Comparison of ENCODE assay signal across 11 cellular contexts in genomic region chr18:13641551-13642439, GRCh38.
DNase-seq lines count a peak whose midpoint lies in the region; TF ChIP-seq lines count a peak whose summit lies in the region.
"Had no signal": no experiment of that assay in that cellular context is flagged by ENCODE, and none has a peak within 500 bp of the region (broad histone marks: within the 10 kb centered on the region; RNA-seq: fewer than 3 reads in every experiment).

No MANE protein-coding gene starts in this region.

- intact Hi-C loops in CD4-positive, alpha-beta memory T cell (cut with micrococcal nuclease) = no loop called here

- TF ChIP-seq CTCF in H9 (conservative IDR thresholded peaks at IDR 0.05) = no peak
- no peak for TF ChIP-seq CTCF in epithelial cell of esophagus (IDR thresholded peaks at IDR 0.05; ENCODE audit: insufficient read depth, low read depth, low read length, missing control alignments)
- TF ChIP-seq CTCF in foreskin fibroblast (IDR thresholded peaks at IDR 0.05; ENCODE audit: low read depth, low read length) = no peak

- no peak overlapping the region for H3K14ac ChIP-seq in H9 (ENCODE audit: insufficient read depth, low read length)

- no peak overlapping the region for H4K8ac ChIP-seq in H9 (replicated peaks; ENCODE audit: insufficient read length, low read depth, low read length)

- POLR2A ChIA-PET in CD4-positive, alpha-beta memory T cell (lab: Charles Lee; ENCODE audit: partially characterized antibody) = no interaction called here

- no peaks in the 10 kb centered on the region for H3K4me1 ChIP-seq in H9 (ENCODE audit: insufficient read depth, low read length)
- no peaks in the 10 kb centered on the region for H3K4me1 ChIP-seq in CD4-positive, alpha-beta memory T cell (ENCODE audit: insufficient read depth, low read length)

- H2BK20ac ChIP-seq in H9 (ENCODE audit: low read depth, low read length, poor library complexity, severe bottlenecking) = no peak overlapping the region

- no peaks in the 10 kb centered on the region for H3K9me3 ChIP-seq in H9 (ENCODE audit: control insufficient read depth, low read depth, low read length)
- no peaks in the 10 kb centered on the region for H3K9me3 ChIP-seq in CD4-positive, alpha-beta memory T cell (ENCODE audit: control insufficient read depth in 1 of 2, low read length in 2 of 2)

- no peak overlapping the region for H4K91ac ChIP-seq in H9 (ENCODE audit: insufficient read length, low read depth, low read length)

- no peaks in the 10 kb centered on the region for H4K20me1 ChIP-seq in H9 (ENCODE audit: control insufficient read depth, insufficient read depth, insufficient read length)

- no peak overlapping the region for H3K9ac ChIP-seq in H9 (ENCODE audit: extremely low read depth, insufficient read length, low read length)

- peak; percentile 49 for DNase-seq in H9
- no peak for DNase-seq in epithelial cell of esophagus (ENCODE audit: low read depth)
- peak; percentile 88 for DNase-seq in left kidney (ENCODE audit: low read depth, low spot score)
- no peak for DNase-seq in COLO668 (lab: John Stamatoyannopoulos, UW; ENCODE audit: unreplicated experiment)
- no peak for DNase-seq in globus pallidus (ENCODE audit: low spot score)
- no peak for DNase-seq in CD4-positive, alpha-beta memory T cell
- DNase-seq in foreskin fibroblast = no peak
- DNase-seq: activated T-cell treated with anti-CD3 and anti-CD28 coated beads, Interleukin-2, amount 50 U/mL, for 1 hour; C1 segment of cervical spinal cord had no signal

- H3K56ac ChIP-seq in H9 (ENCODE audit: insufficient read length, low read depth, low read length) = no peak overlapping the region

- H3K4me2 ChIP-seq in H9 (ENCODE audit: insufficient read depth, insufficient read length, low read length) = no peak overlapping the region

- H3K36me3 Mint-ChIP-seq in H9 (ENCODE audit: insufficient read depth in 1 of 3, low read depth in 3 of 3) = no peaks in the 10 kb centered on the region
- peaks cover 19 to 25% of the 10 kb centered on the region in 2 donors for H3K36me3 Mint-ChIP-seq in CD4-positive, alpha-beta memory T cell

- H2AK5ac ChIP-seq in H9 (ENCODE audit: insufficient read length, low read length) = no peak overlapping the region

- H2BK5ac ChIP-seq in H9 (ENCODE audit: insufficient read length, low read length) = no peak overlapping the region

- H2BK12ac ChIP-seq in H9 (ENCODE audit: insufficient read length, low read depth, low read length) = no peak overlapping the region

- no peak overlapping the region for H2BK120ac ChIP-seq in H9 (ENCODE audit: low read depth, low read length, poor library complexity, severe bottlenecking)

- no peaks in the 10 kb centered on the region for H3K4me1 Mint-ChIP-seq in H9
- H3K4me1 Mint-ChIP-seq in CD4-positive, alpha-beta memory T cell = peaks cover 0 to 3% (median 1%) of the 10 kb centered on the region in 4 donors

- H3K23me2 ChIP-seq in H9 (ENCODE audit: insufficient read length, low read depth, low read length, poor library complexity, severe bottlenecking) = no peaks in the 10 kb centered on the region

- no peak overlapping the region for H3T11ph ChIP-seq in H9 (ENCODE audit: low read length)

- H3K4me3 Mint-ChIP-seq in H9 = no peak overlapping the region
- no peak overlapping the region for H3K4me3 Mint-ChIP-seq in CD4-positive, alpha-beta memory T cell
- H3K4me3 Mint-ChIP-seq: T-helper 1 cell treated with Interleukin-12 subunit alpha and Interleukin-12 subunit beta and Interleukin-4 antibody, amounts not matched to agents 30 μg/mL and 1 μg/mL, for 36 hours had no signal

- H3K27ac Mint-ChIP-seq in H9 = no peak overlapping the region
- H3K27ac Mint-ChIP-seq in CD4-positive, alpha-beta memory T cell = no peak overlapping the region
- H3K27ac Mint-ChIP-seq: T-helper 1 cell treated with Interleukin-12 subunit alpha and Interleukin-12 subunit beta and Interleukin-4 antibody, amounts not matched to agents 30 μg/mL and 1 μg/mL, for 36 hours had no signal

- no peaks in the 10 kb centered on the region for H3K79me1 ChIP-seq in H9 (ENCODE audit: insufficient read depth, low read depth, low read length, poor library complexity, severe bottlenecking)

- H3K27ac ChIP-seq in H9 (ENCODE audit: insufficient read length, low read depth, low read length) (no peak overlapping the region), skin epidermis (peak overlapping the region in 9 of 21 experiments; percentile 23 to 70 (median 47))
- H3K27ac ChIP-seq in CD4-positive, alpha-beta memory T cell (ENCODE audit: low read depth, low read length) = no peak overlapping the region

- no peak overlapping the region for H4K5ac ChIP-seq in H9 (ENCODE audit: insufficient read length, low read depth, low read length)

- CTCF ChIA-PET in CD4-positive, alpha-beta memory T cell (lab: Charles Lee; ENCODE audit: partially characterized antibody) = no interaction called here

- no peak overlapping the region for H3K18ac ChIP-seq in H9 (ENCODE audit: insufficient read length, low read depth, low read length)

- no peaks in the 10 kb centered on the region; a peak in 1 of 5 replicates for H3K9me3 Mint-ChIP-seq in H9
- H3K9me3 Mint-ChIP-seq in CD4-positive, alpha-beta memory T cell = peaks cover 0 to 4% (median 0%) of the 10 kb centered on the region in 8 donors
- H3K9me3 Mint-ChIP-seq: T-helper 1 cell treated with Interleukin-12 subunit alpha and Interleukin-12 subunit beta and Interleukin-4 antibody, amounts not matched to agents 30 μg/mL and 1 μg/mL, for 36 hours had no signal

- no CpG with 5 or more reads among the region's 84 CpGs for WGBS in H9 (ENCODE audit: extremely low coverage, insufficient read length, low lambda C conversion rate)

- no peak overlapping the region for H2BK15ac ChIP-seq in H9 (ENCODE audit: low read depth, low read length)

- H3K23ac ChIP-seq in H9 (ENCODE audit: insufficient read length, low read depth, low read length) = no peak overlapping the region

- no peaks in the 10 kb centered on the region for H3K27me3 Mint-ChIP-seq in H9 (ENCODE audit: low read depth)
- H3K27me3 Mint-ChIP-seq in CD4-positive, alpha-beta memory T cell = no peaks in the 10 kb centered on the region

- H2AFZ ChIP-seq in H9 (ENCODE audit: low read length) = no peak overlapping the region

- no peaks in the 10 kb centered on the region for H3K27me3 ChIP-seq in H9 (ENCODE audit: insufficient read depth, low read length)
- H3K27me3 ChIP-seq in CD4-positive, alpha-beta memory T cell (ENCODE audit: insufficient read depth, low read length) = no peaks in the 10 kb centered on the region

- peaks cover 7% of the 10 kb centered on the region for H3K36me3 ChIP-seq in CD4-positive, alpha-beta memory T cell (ENCODE audit: insufficient read depth, low read length)

- H3K4ac ChIP-seq in H9 (ENCODE audit: low read depth, low read length) = no peak overlapping the region

- H3K79me2 ChIP-seq in H9 (ENCODE audit: insufficient read depth, low read length) = no peaks in the 10 kb centered on the region

- H3K4me3 ChIP-seq in epithelial cell of esophagus (ENCODE audit: low read length) (peak overlapping the region; percentile 19), skin epidermis (peak overlapping the region in 6 of 7 experiments; percentile 7 to 25 (median 16)), foreskin fibroblast (ENCODE audit: low read depth in 1 of 2, low read length in 2 of 2) (no peak overlapping the region)
- no peak overlapping the region for H3K4me3 ChIP-seq in CD4-positive, alpha-beta memory T cell (ENCODE audit: low read length in 2 of 2)

Comparison
In these comparisons a context has a peak if more than half of its experiments do, and no peak if none do; other contexts are left out.
1. DNase-seq: peak in H9 (single experiment) and left kidney (single experiment); none in epithelial cell of esophagus (single experiment), COLO668 (single experiment), globus pallidus (single experiment), CD4-positive, alpha-beta memory T cell (0 of 5) and foreskin fibroblast (0 of 2).
2. H3K4me3 ChIP-seq: peak in epithelial cell of esophagus (single experiment) and skin epidermis (6 of 7); none in CD4-positive, alpha-beta memory T cell (0 of 2) and foreskin fibroblast (0 of 2).